Comparison of ENCODE assay signal across 15 cellular contexts in genomic region chr5:72486371-72486770, GRCh38. TPM values are rescaled to one million over a fixed set of nuclear protein-coding genes. Genes with fewer than 3 reads are reported as not detected.
DNase-seq lines count a peak whose midpoint lies in the region; ATAC-seq, FAIRE-seq and TF ChIP-seq lines count a peak whose summit lies in the region.
"Had no signal": no experiment of that assay in that cellular context is flagged by ENCODE, and none has a peak within 500 bp of the region (broad histone marks: within the 10 kb centered on the region; RNA-seq: fewer than 3 reads in every experiment).

No MANE protein-coding gene starts in this region.

- H3K9me3 ChIP-seq in liver (ENCODE audit: control insufficient read depth in 4 of 4, low read length in 3 of 4) (no peaks in the 10 kb centered on the region), HepG2 (ENCODE audit: low read length) (no peaks in the 10 kb centered on the region), left lung (no peaks in the 10 kb centered on the region)
- H3K9me3 ChIP-seq: Caco-2, colonic mucosa, testis had no signal

- CTCF ChIA-PET in HepG2 (lab: Yijun Ruan, JAX; ENCODE audit: low intra/inter-chr PET ratio, low total read pairs), result no interaction called here

- in situ Hi-C loops in HepG2 (cut with HindIII; ENCODE audit: extremely low pct_ligation_motif_present, low pct_unique_long_range_greater_than_20kb), result no loop called here

- TF ChIP-seq CTCF in liver (IDR thresholded peaks at IDR 0.05; ENCODE audit: low read depth, low read length, missing input control) (no peak), HepG2 (CRISPR knock-in tag; IDR thresholded peaks at IDR 0.05) (no peak), left lung (IDR thresholded peaks at IDR 0.05) (no peak)

- H3K27me3 ChIP-seq in liver (ENCODE audit: control insufficient read depth in 4 of 4, insufficient read depth in 4 of 4, low read length in 3 of 4) (no peaks in the 10 kb centered on the region), HepG2 (ENCODE audit: control insufficient read depth in 1 of 2, insufficient read depth in 2 of 2, low read length in 2 of 2) (no peaks in the 10 kb centered on the region), left lung (no peaks in the 10 kb centered on the region)
- H3K27me3 ChIP-seq: colonic mucosa, testis had no signal

- H3K4me3 ChIP-seq in liver (ENCODE audit: low read depth in 1 of 3, low read length in 3 of 3) (no peak overlapping the region), HepG2 (replicated peaks in 1 of 3; ENCODE audit: insufficient read depth in 1 of 3, low read depth in 2 of 3, low read length in 3 of 3) (no peak overlapping the region), left lung (no peak overlapping the region)
- H3K4me3 ChIP-seq: colonic mucosa, testis had no signal

- TF ChIP-seq RAD21 in liver (IDR thresholded peaks at IDR 0.05) (no peak), HepG2 (CRISPR knock-in tag; IDR thresholded peaks at IDR 0.05) (no peak)

- intact Hi-C loops in HepG2 (cut with micrococcal nuclease; ENCODE audit: unreplicated experiment), result no loop called here
- intact Hi-C loops in left lung (cut with DNase I), result no loop called here

- H3K27ac ChIP-seq in liver (ENCODE audit: low read depth in 1 of 2, low read length in 2 of 2), result no peak overlapping the region
- H3K27ac ChIP-seq in HepG2 (ENCODE audit: extremely low read length, insufficient read depth, low read length), result no peak overlapping the region
- H3K27ac ChIP-seq in left lung, result peak overlapping the region in 1 of 2 donors; percentile 25
- H3K27ac ChIP-seq: colonic mucosa, testis had no signal

- no peak overlapping the region for H3K9ac ChIP-seq in liver (ENCODE audit: low read depth in 1 of 2, low read length in 2 of 2)
- H3K9ac ChIP-seq in HepG2 (ENCODE audit: insufficient read depth, low read depth, low read length), result no peak overlapping the region

- DNase-seq in HepG2 (ENCODE audit: low spot score) (no peak), dermis blood vessel endothelial cell (peak; percentile 75), left lung (no peak), NCI-H1092 treated with DMSO at 0.1 percent for 48 hours (lab: John Stamatoyannopoulos, UW) (no peak), NCI-H1436 treated with DMSO at 0.1 percent for 48 hours (lab: John Stamatoyannopoulos, UW) (no peak), OCI-M2 (lab: John Stamatoyannopoulos, UW; ENCODE audit: unreplicated experiment) (no peak)
- DNase-seq in activated CD4-positive, alpha-beta T cell treated with anti-CD3 and anti-CD28 coated beads for 4 hours, result no peak
- DNase-seq: activated naive CD8-positive, alpha-beta T cell treated with anti-CD3 and anti-CD28 coated beads, Interleukin-2, amount 10 ng/mL, durations not matched to agents 7 days and 5 days; Caco-2; colonic mucosa; HCEC 1CT; nephron progenitor cell; testis had no signal

- no peak for TF ChIP-seq POLR2A in HepG2 (IDR thresholded peaks at IDR 0.05; ENCODE audit: insufficient read depth in 1 of 2, low read depth in 2 of 2, low read length in 2 of 2)

- H3K4me1 ChIP-seq in liver (ENCODE audit: control insufficient read depth in 4 of 4, insufficient read depth in 4 of 4, low read length in 3 of 4) (peaks cover 0 to 3% (median 0%) of the 10 kb centered on the region in 4 donors), HepG2 (ENCODE audit: insufficient read depth, low read length) (no peaks in the 10 kb centered on the region), left lung (peaks cover 0 to 7% of the 10 kb centered on the region in 2 donors)
- H3K4me1 ChIP-seq: Caco-2, colonic mucosa, testis had no signal

- no peaks in the 10 kb centered on the region for H3K79me2 ChIP-seq in HepG2 (ENCODE audit: insufficient read depth, low read length)

- no peak overlapping the region for H3K4me2 ChIP-seq in HepG2 (ENCODE audit: low read depth, low read length)

- TF ChIP-seq EP300 in HepG2 (IDR thresholded peaks at IDR 0.05; ENCODE audit: low read depth in 2 of 2, low read length in 2 of 2), result no peak
- no peak for TF ChIP-seq EP300 in HepG2 (CRISPR knock-in tag; IDR thresholded peaks at IDR 0.05; ENCODE audit: borderline replicate concordance)

- no peak overlapping the region for H2AFZ ChIP-seq in HepG2 (ENCODE audit: low read length)

- H3K36me3 ChIP-seq in liver (ENCODE audit: control insufficient read depth in 4 of 4, insufficient read depth in 3 of 4, low read depth in 1 of 4, low read length in 3 of 4) (no peaks in the 10 kb centered on the region), HepG2 (replicated peaks in 1 of 2; ENCODE audit: control insufficient read depth in 1 of 2, insufficient read depth in 2 of 2, low read length in 2 of 2) (no peaks in the 10 kb centered on the region; a peak in 1 of 5 replicates), left lung (peaks cover 0 to 3% of the 10 kb centered on the region in 2 donors)
- H3K36me3 ChIP-seq: colonic mucosa had no signal

- no TSS peak for BruUV-seq in HepG2 (replicated peaks; lab: Mats Ljungman, UMichigan)

- POLR2A ChIA-PET in HepG2 (lab: Yijun Ruan, JAX), result no interaction called here

- ATAC-seq in HepG2 (no peak), left lung (peak; percentile 55)

- H4K20me1 ChIP-seq in HepG2 (ENCODE audit: insufficient read depth, low read length), result no peaks in the 10 kb centered on the region

- no peak for FAIRE-seq in HepG2 (lab: Jason Lieb, UNC)

TF ChIP-seq in liver, 16 proteins besides CTCF, POLR2A, EP300 and RAD21:
- TF ChIP-seq ZBTB33 (IDR thresholded peaks at IDR 0.05), result no peak
- TF ChIP-seq NR2F2 (IDR thresholded peaks at IDR 0.05), result peak; percentile 58

TF ChIP-seq in HepG2, 621 proteins besides CTCF, POLR2A, EP300 and RAD21 (continues in another document):
- no peak for TF ChIP-seq MIXL1 (CRISPR knock-in tag; IDR thresholded peaks at IDR 0.05)
- TF ChIP-seq ELF4 (CRISPR knock-in tag; IDR thresholded peaks at IDR 0.05; ENCODE audit: borderline replicate concordance), result no peak
- TF ChIP-seq PAXIP1 (CRISPR knock-in tag; conservative IDR thresholded peaks at IDR 0.05), result no peak
- no peak for TF ChIP-seq NRL (CRISPR knock-in tag; IDR thresholded peaks at IDR 0.05; ENCODE audit: borderline replicate concordance)

RNA-seq across cellular contexts. Expression of gene ZNF366, which starts 20.8 kb away (rescaled TPM):
- total RNA-seq in liver (1 to 10 TPM in 1 of 2 donors, under 1 TPM in 1; 0.75 to 1.0 TPM), HepG2 (2016; rRNA removed; fragmentation: Illumina TruSeq; extraction: Trizol) (not detected in 2 replicates), dermis blood vessel endothelial cell (13.3 and 17.0 TPM in 2 replicates), left lung (1 to 10 TPM; 3.2 to 5.6 TPM)
- polyA plus RNA-seq in liver (under 1 TPM; 0.71 to 0.76 TPM), HepG2 (2011; rRNA removed) (not detected in 2 replicates)
- not detected in 2 replicates for total RNA-seq in HepG2 (2016; cell fraction: cytosol; rRNA removed; fragmentation: Illumina TruSeq; extraction: Trizol; ENCODE audit: low read depth)
- total RNA-seq in HepG2 (2016; cell fraction: insoluble cytoplasmic fraction; rRNA removed; fragmentation: Illumina TruSeq; extraction: Trizol), result not detected in 2 replicates
- total RNA-seq in HepG2 (2016; cell fraction: membrane; rRNA removed; fragmentation: Illumina TruSeq; extraction: Trizol), result not detected in 2 replicates
- not detected in 2 replicates for total RNA-seq in HepG2 (2016; cell fraction: nucleus; rRNA removed; fragmentation: Illumina TruSeq; extraction: Trizol)
- polyA plus RNA-seq in HepG2 (2011; cell fraction: cytosol; rRNA removed), result not detected in 2 replicates
- not detected in 2 replicates for polyA plus RNA-seq in HepG2 (2011; cell fraction: nucleus; rRNA removed)
- polyA plus RNA-seq in HepG2 (2012), result not detected in 2 replicates
- not detected in 2 replicates for polyA plus RNA-seq in HepG2 (2016; cell fraction: cytosol; fragmentation: Illumina TruSeq; extraction: Trizol; ENCODE audit: low read depth)
- not detected in 2 replicates for polyA plus RNA-seq in HepG2 (2016; cell fraction: insoluble cytoplasmic fraction; fragmentation: Illumina TruSeq; extraction: Trizol; ENCODE audit: low read depth)
- polyA plus RNA-seq in HepG2 (2016; cell fraction: membrane; fragmentation: Illumina TruSeq; extraction: Trizol; ENCODE audit: low read depth), result not detected in 2 replicates
- not detected in 2 replicates for polyA plus RNA-seq in HepG2 (2016; cell fraction: nucleus; fragmentation: Illumina TruSeq; extraction: Trizol; ENCODE audit: insufficient read depth, low read depth)
- not detected in 2 replicates for polyA minus RNA-seq in HepG2 (2011; rRNA and poly(A)+ RNA removed; ENCODE audit: low replicate concordance)
- not detected in 2 replicates for polyA minus RNA-seq in HepG2 (2011; cell fraction: cytosol; rRNA and poly(A)+ RNA removed)
- polyA minus RNA-seq in HepG2 (2011; cell fraction: nucleus; rRNA and poly(A)+ RNA removed), result not detected in 2 replicates
- total RNA-seq: A673, Caco-2 had no signal
